17 cellular contexts compared by ENCODE assay signal in genomic region chr2:211512746-211513145, GRCh38.
DNase-seq lines count a peak whose midpoint lies in the region; TF ChIP-seq lines count a peak whose summit lies in the region.
"Had no signal": no experiment of that assay in that cellular context is flagged by ENCODE, and none has a peak within 500 bp of the region (broad histone marks: within the 10 kb centered on the region; RNA-seq: fewer than 3 reads in every experiment).

No MANE protein-coding gene starts in this region.

- peaks cover 6% of the 10 kb centered on the region for H3K36me3 Mint-ChIP-seq in Calu3 (ENCODE audit: insufficient read depth, unreplicated experiment)
- peaks cover 15% of the 10 kb centered on the region for H3K36me3 Mint-ChIP-seq in brain
- H3K36me3 Mint-ChIP-seq: CD4-positive, CD25-positive, alpha-beta regulatory T cell had no signal

- intact Hi-C loops in Calu3 (cut with micrococcal nuclease; ENCODE audit: unreplicated experiment) = no loop called here

- H3K4me3 Mint-ChIP-seq in Calu3 (ENCODE audit: low read depth, unreplicated experiment) (no peak overlapping the region), brain (peak overlapping the region in 4 of 5 experiments; percentile 32 to 70 (median 68))
- H3K4me3 Mint-ChIP-seq: CD4-positive, CD25-positive, alpha-beta regulatory T cell; H9 had no signal

- H3K9me3 Mint-ChIP-seq in Calu3 (ENCODE audit: low read depth, unreplicated experiment) = peaks cover 2% of the 10 kb centered on the region
- peaks cover 9 to 16% (median 10%) of the 10 kb centered on the region in 5 experiments for H3K9me3 Mint-ChIP-seq in brain

- CTCF ChIA-PET in Calu3 (lab: Charles Lee) = no interaction called here

- H3K27ac Mint-ChIP-seq in Calu3 (ENCODE audit: unreplicated experiment) (peak overlapping the region; percentile 78), brain (peak overlapping the region in 3 of 5 experiments; percentile 46 to 64 (median 62))
- H3K27ac Mint-ChIP-seq: CD4-positive, CD25-positive, alpha-beta regulatory T cell had no signal

- no TSS peak for BruUV-seq in Calu3 (replicated peaks; lab: Mats Ljungman, UMichigan)

- H3K27me3 Mint-ChIP-seq in Calu3 (ENCODE audit: unreplicated experiment) (no peaks in the 10 kb centered on the region), brain (no peaks in the 10 kb centered on the region)

- DNase-seq in Calu3 = no peak
- peak; percentile 65 for DNase-seq in left kidney (ENCODE audit: low read depth, low spot score)
- peak; percentile 11 for DNase-seq in retina
- DNase-seq in hypothalamus (lab: John Stamatoyannopoulos, UW) = no peak
- no peak for DNase-seq in activated CD4-positive, alpha-beta T cell treated with anti-CD3 and anti-CD28 coated beads for 48 hours
- DNase-seq in 8988T = no peak
- DNase-seq: BE2C; CD4-positive, CD25-positive, alpha-beta regulatory T cell; DMS79; H9; KG1; NCI-H1930; NCI-H2171; NCI-H446; NCI-H748 treated with DMSO at 0.1 percent for 48 hours; SW 1271 had no signal

- TF ChIP-seq CTCF in Calu3 (IDR thresholded peaks at IDR 0.05; ENCODE audit: unreplicated experiment) = no peak
- TF ChIP-seq CTCF in brain (conservative IDR thresholded peaks at IDR 0.05) = no peak

- H3K4me1 Mint-ChIP-seq in Calu3 (ENCODE audit: low read depth, unreplicated experiment) = peaks cover 21% of the 10 kb centered on the region
- peaks cover 34% of the 10 kb centered on the region for H3K4me1 Mint-ChIP-seq in brain
- H3K4me1 Mint-ChIP-seq: CD4-positive, CD25-positive, alpha-beta regulatory T cell had no signal

Comparison
In these comparisons a context has a peak if more than half of its experiments do, and no peak if none do; other contexts are left out.
1. DNase-seq: peak in left kidney (single experiment) and retina (single experiment); none in Calu3 (single experiment), hypothalamus (0 of 51), activated CD4-positive, alpha-beta T cell treated with anti-CD3 and anti-CD28 coated beads for 48 hours (single experiment) and 8988T (single experiment).